Comparison of ENCODE assay signal across 1 cellular context in the genomic region with DNA sequence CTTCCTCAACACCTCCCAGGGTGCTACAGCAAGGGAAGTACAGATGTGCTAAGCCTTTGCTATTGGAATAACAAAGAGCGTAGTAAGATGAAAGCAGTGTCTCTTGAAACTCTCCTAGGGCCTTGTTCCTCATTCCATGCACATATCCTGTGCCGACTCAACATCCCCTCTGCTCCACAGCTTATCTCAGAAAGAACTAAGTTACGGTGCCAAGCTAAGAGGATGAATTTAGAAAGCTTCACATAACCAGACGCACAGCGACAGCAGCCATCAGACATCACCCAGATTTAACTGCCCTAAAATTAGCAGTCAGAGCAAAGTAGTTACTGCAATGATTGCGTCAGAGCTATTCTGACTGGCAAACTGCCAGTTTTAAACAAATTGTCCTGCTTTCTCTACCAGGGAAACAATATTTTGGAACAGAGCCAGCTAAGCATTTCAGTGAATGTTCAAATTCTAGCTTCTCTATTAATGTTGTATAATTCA.
TF ChIP-seq lines count a peak whose summit lies in the region.

No MANE protein-coding gene starts in this region.

TF ChIP-seq in HepG2, 621 proteins besides CTCF, POLR2A, EP300 and RAD21:
- TF ChIP-seq ZNF709 (CRISPR knock-in tag; IDR thresholded peaks at IDR 0.05) (no peak), CEBPG (CRISPR knock-in tag; IDR thresholded peaks at IDR 0.05) (0 out of 2 replicates have a peak, but pooled peaks have one; percentile 20), TCF7L2 (IDR thresholded peaks at IDR 0.05; ENCODE audit: low read depth, low read length) (no peak), LCORL (IDR thresholded peaks at IDR 0.05) (0 out of 2 replicates have a peak, but pooled peaks have one; percentile 54), LCORL (CRISPR knock-in tag; IDR thresholded peaks at IDR 0.05) (no peak), ZNF468 (CRISPR knock-in tag; IDR thresholded peaks at IDR 0.05) (no peak), KDM1A (CRISPR knock-in tag; IDR thresholded peaks at IDR 0.05) (no peak), CEBPB (IDR thresholded peaks at IDR 0.05; ENCODE audit: borderline replicate concordance, low read depth, low read length) (peak; percentile 68)
